Comparison of ENCODE assay signal across 11 cellular contexts in the genomic region with DNA sequence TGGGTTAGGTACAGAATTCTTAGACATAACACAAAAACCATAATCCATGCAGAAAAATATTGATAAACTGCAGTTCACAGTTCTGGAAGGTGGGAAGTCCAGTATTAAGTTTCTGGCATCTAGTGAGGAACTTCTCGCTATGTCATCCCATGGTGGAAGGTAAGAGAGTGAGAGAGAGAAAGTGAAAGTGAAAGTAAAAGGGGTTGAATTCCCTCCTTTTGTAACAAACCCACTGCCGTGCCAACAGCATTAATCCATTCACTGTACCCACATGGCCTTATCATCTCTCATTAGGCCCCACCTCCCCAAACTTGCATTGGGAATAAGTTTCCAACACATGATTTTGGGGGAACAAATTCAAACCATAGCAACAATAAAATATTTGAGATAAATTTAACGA. TPM values are rescaled to one million over a fixed set of nuclear protein-coding genes. Genes with fewer than 3 reads are reported as not detected.
A peak's percentile ranks its signal among the peaks of the same experiment; 100 is the strongest.
DNase-seq lines count a peak whose midpoint lies in the region; ATAC-seq and TF ChIP-seq lines count a peak whose summit lies in the region.
"Had no signal": no experiment of that assay in that cellular context is flagged by ENCODE, and none has a peak within 500 bp of the region (broad histone marks: within the 10 kb centered on the region; RNA-seq: fewer than 3 reads in every experiment).

No MANE protein-coding gene starts in this region.

- H3K36me3 ChIP-seq in right atrium auricular region (no peaks in the 10 kb centered on the region), SJCRH30 (no peaks in the 10 kb centered on the region), aorta (ENCODE audit: control insufficient read depth in 1 of 2, insufficient read depth in 2 of 2, low read length in 1 of 2) (no peaks in the 10 kb centered on the region)
- H3K36me3 ChIP-seq: neutrophil had no signal

- no peaks in the 10 kb centered on the region for H3K27me3 ChIP-seq in right cardiac atrium (ENCODE audit: control insufficient read depth, insufficient read depth)
- H3K27me3 ChIP-seq in right atrium auricular region, result no peaks in the 10 kb centered on the region
- H3K27me3 ChIP-seq in SJCRH30, result no peaks in the 10 kb centered on the region
- H3K27me3 ChIP-seq in aorta (ENCODE audit: control insufficient read depth in 1 of 2, insufficient read depth in 2 of 2, low read length in 1 of 2), result peaks cover 0 to 1% of the 10 kb centered on the region in 2 donors
- H3K27me3 ChIP-seq: neutrophil, tibial nerve had no signal

- no peaks in the 10 kb centered on the region for H3K4me1 ChIP-seq in right cardiac atrium (ENCODE audit: control insufficient read depth, insufficient read depth, low read length)
- H3K4me1 ChIP-seq in right atrium auricular region, result no peaks in the 10 kb centered on the region
- no peaks in the 10 kb centered on the region for H3K4me1 ChIP-seq in SJCRH30
- H3K4me1 ChIP-seq in aorta (ENCODE audit: control insufficient read depth in 1 of 2, insufficient read depth in 2 of 2, low read length in 2 of 2), result no peaks in the 10 kb centered on the region
- H3K4me1 ChIP-seq: tibial nerve had no signal

- H3K4me3 ChIP-seq in right cardiac atrium (ENCODE audit: low read length) (peak overlapping the region; percentile 48), right atrium auricular region (peak overlapping the region in 1 of 2 donors; percentile 31), SJCRH30 (peak overlapping the region; percentile 36), aorta (ENCODE audit: low read length in 2 of 2) (peak overlapping the region; percentile 46 to 69)
- H3K4me3 ChIP-seq: SK-N-MC had no signal

- DNase-seq in right cardiac atrium, result no peak
- DNase-seq in right atrium auricular region (ENCODE audit: low spot score), result no peak
- peak in 1 of 2 experiments; percentile 26 for DNase-seq in SJCRH30
- peak; percentile 12 for DNase-seq in globus pallidus (ENCODE audit: low spot score)
- no peak for DNase-seq in aorta
- DNase-seq in SKM-1 treated with dmso at 0.1 percent for 144 hours (lab: John Stamatoyannopoulos, UW; ENCODE audit: unreplicated experiment), result no peak
- DNase-seq in GDM1 (lab: John Stamatoyannopoulos, UW), result no peak

- no peaks in the 10 kb centered on the region for H3K9me3 ChIP-seq in right cardiac atrium (ENCODE audit: control insufficient read depth, low read length)
- no peaks in the 10 kb centered on the region for H3K9me3 ChIP-seq in right atrium auricular region
- no peaks in the 10 kb centered on the region for H3K9me3 ChIP-seq in SJCRH30 (replicated peaks)
- H3K9me3 ChIP-seq in aorta (ENCODE audit: control insufficient read depth, low read length), result peaks cover 3% of the 10 kb centered on the region
- H3K9me3 ChIP-seq: neutrophil had no signal

- ATAC-seq in right cardiac atrium (peak; percentile 36 to 55), aorta (ENCODE audit: low FRiP score) (no peak), HG02870 (IDR thresholded peaks at IDR 0.05; ENCODE audit: unreplicated experiment) (no peak)

- no peak overlapping the region for H3K27ac ChIP-seq in right cardiac atrium (ENCODE audit: low read length)
- H3K27ac ChIP-seq in right atrium auricular region, result no peak overlapping the region
- no peak overlapping the region for H3K27ac ChIP-seq in SJCRH30
- H3K27ac ChIP-seq in aorta (ENCODE audit: low read depth in 1 of 2, low read length in 2 of 2), result no peak overlapping the region
- H3K27ac ChIP-seq: neutrophil, SK-N-MC had no signal

- TF ChIP-seq CTCF in right atrium auricular region (IDR thresholded peaks at IDR 0.05), result no peak

- intact Hi-C loops in right cardiac atrium (cut with DNase I) (no loop called here), aorta (cut with DNase I) (no loop called here)

- WGBS in right cardiac atrium, result 51% methylated on average over 3 of the region's 3 CpGs
- 40 to 42% methylated on average over 3 of the region's 3 CpGs for WGBS in aorta, 2 donors

RNA-seq across cellular contexts. Expression of gene ZNF485, which starts 17.1 kb away (rescaled TPM):
- total RNA-seq in right cardiac atrium (1 to 10 TPM; 1.7 to 2.6 (median 2.0) TPM), right atrium auricular region (1 to 10 TPM in 1 of 2 donors, under 1 TPM in 1; 0.98 to 1.1 TPM), aorta (1 to 10 TPM; 2.1 to 4.5 TPM)
- polyA plus RNA-seq in right cardiac atrium (1.2 TPM), aorta (1 to 10 TPM in 1 of 2 donors, under 1 TPM in 1; 0.88 to 1.2 TPM)
- total RNA-seq in SJCRH30 (2014; rRNA removed; shearing (Covaris generic)), result 2.2 and 2.9 TPM in 2 replicates

RNA-seq across cellular contexts. Expression of gene ZNF32, which starts 25.3 kb away (rescaled TPM):
- total RNA-seq in right cardiac atrium (10 to 100 TPM; 47.2 to 65.4 (median 54.4) TPM), right atrium auricular region (10 to 100 TPM; 56.1 to 56.5 TPM), aorta (10 to 100 TPM; 22.0 to 31.6 TPM)
- polyA plus RNA-seq in right cardiac atrium (86.3 TPM), aorta (10 to 100 TPM; 63.4 to 68.6 TPM)
- 12.0 and 14.8 TPM in 2 replicates for total RNA-seq in SJCRH30 (2014; rRNA removed; shearing (Covaris generic))

RNA-seq across cellular contexts. Expression of gene ZNF239, which starts 48.9 kb away (rescaled TPM):
- total RNA-seq in right cardiac atrium (1 to 10 TPM; 1.9 to 2.9 (median 2.2) TPM), right atrium auricular region (1 to 10 TPM; 2.2 to 4.4 TPM), aorta (1 to 10 TPM; 3.3 to 3.4 TPM)
- polyA plus RNA-seq in right cardiac atrium (0.93 TPM), aorta (1 to 10 TPM in 1 of 2 donors, under 1 TPM in 1; 0.50 to 3.3 TPM)
- total RNA-seq in SJCRH30 (2014; rRNA removed; shearing (Covaris generic)), result not detected in 2 replicates

Comparison
In these comparisons a context has a peak if more than half of its experiments do, and no peak if none do; other contexts are left out.
1. ATAC-seq: peak in right cardiac atrium (2 of 2); none in aorta (single experiment) and HG02870 (single experiment).